1 cellular context compared by ENCODE assay signal in genomic region chr5:138449501-138450239, GRCh38.
TF ChIP-seq lines count a peak whose summit lies in the region.

No MANE protein-coding gene starts in this region.

TF ChIP-seq in HepG2, 621 proteins besides CTCF, POLR2A, EP300 and RAD21 (continued from another document and continues in another):
- TF ChIP-seq ZNF580 (CRISPR knock-in tag; IDR thresholded peaks at IDR 0.05; ENCODE audit: borderline replicate concordance, low read depth) (no peak), NFRKB (IDR thresholded peaks at IDR 0.05) (no peak), MATR3 (CRISPR knock-in tag; IDR thresholded peaks at IDR 0.05) (no peak), ZNF782 (CRISPR knock-in tag; IDR thresholded peaks at IDR 0.05; ENCODE audit: borderline replicate concordance) (0 out of 2 replicates have a peak, but pooled peaks have one; percentile 20), GATAD2A (CRISPR knock-in tag; IDR thresholded peaks at IDR 0.05) (peak; percentile 38; the same call in 1 of the 2 replicates), ONECUT2 (CRISPR knock-in tag; IDR thresholded peaks at IDR 0.05) (no peak), ZNF292 (CRISPR knock-in tag; IDR thresholded peaks at IDR 0.05; ENCODE audit: borderline replicate concordance, low read depth) (no peak), STAG1 (CRISPR knock-in tag; IDR thresholded peaks at IDR 0.05) (peak; percentile 94), ZNF230 (CRISPR knock-in tag; IDR thresholded peaks at IDR 0.05) (no peak), MAFF (IDR thresholded peaks at IDR 0.05; ENCODE audit: low read depth, low read length) (no peak), ATAD3A (CRISPR knock-in tag; IDR thresholded peaks at IDR 0.05) (no peak), NFATC3 (CRISPR knock-in tag; IDR thresholded peaks at IDR 0.05) (0 out of 2 replicates have a peak, but pooled peaks have one; percentile 47), ASH2L (IDR thresholded peaks at IDR 0.05; ENCODE audit: insufficient read length, low read depth, low read length) (no peak), ZSCAN31 (CRISPR knock-in tag; IDR thresholded peaks at IDR 0.05; ENCODE audit: low read depth) (no peak), TRAFD1 (CRISPR knock-in tag; IDR thresholded peaks at IDR 0.05; ENCODE audit: borderline replicate concordance) (no peak), NR2F2 (IDR thresholded peaks at IDR 0.05; ENCODE audit: borderline replicate concordance, low read depth) (no peak), ZNF766 (CRISPR knock-in tag; IDR thresholded peaks at IDR 0.05; ENCODE audit: borderline replicate concordance) (no peak), ZSCAN20 (CRISPR knock-in tag; IDR thresholded peaks at IDR 0.05; ENCODE audit: borderline replicate concordance) (no peak), ZNF10 (CRISPR knock-in tag; IDR thresholded peaks at IDR 0.05; ENCODE audit: borderline replicate concordance, low read depth) (no peak), KDM5B (CRISPR knock-in tag; IDR thresholded peaks at IDR 0.05; ENCODE audit: borderline replicate concordance) (no peak; the same call in 1 of the 2 replicates), GABPB1 (CRISPR knock-in tag; IDR thresholded peaks at IDR 0.05) (peak; percentile 36; the same call in 1 of the 2 replicates), NR0B2 (CRISPR knock-in tag; IDR thresholded peaks at IDR 0.05) (no peak), SP1 (IDR thresholded peaks at IDR 0.05) (no peak), SP1 (CRISPR knock-in tag; IDR thresholded peaks at IDR 0.05) (no peak), ZMAT3 (CRISPR knock-in tag; conservative IDR thresholded peaks at IDR 0.05) (no peak), SRF (IDR thresholded peaks at IDR 0.05; ENCODE audit: low read depth, low read length) (no peak), PHF21A (CRISPR knock-in tag; IDR thresholded peaks at IDR 0.05) (no peak), WIZ (CRISPR knock-in tag; IDR thresholded peaks at IDR 0.05) (no peak), NR3C1 (CRISPR knock-in tag; IDR thresholded peaks at IDR 0.05) (no peak), RBAK (CRISPR knock-in tag; IDR thresholded peaks at IDR 0.05) (no peak), U2AF1 (optimal IDR thresholded peaks at IDR 0.05; ENCODE audit: low read depth, low read length) (no peak), KAT7 (CRISPR knock-in tag; IDR thresholded peaks at IDR 0.05; ENCODE audit: borderline replicate concordance) (no peak), ZNF841 (CRISPR knock-in tag; IDR thresholded peaks at IDR 0.05; ENCODE audit: borderline replicate concordance) (no peak), ZNF549 (CRISPR knock-in tag; IDR thresholded peaks at IDR 0.05) (no peak), HBP1 (CRISPR knock-in tag; IDR thresholded peaks at IDR 0.05; ENCODE audit: low read depth) (peak; percentile 19; the same call in 1 of the 2 replicates), TAF15 (IDR thresholded peaks at IDR 0.05; ENCODE audit: low read depth, low read length, poor library complexity, severe bottlenecking) (no peak), PHF8 (CRISPR knock-in tag; IDR thresholded peaks at IDR 0.05) (no peak), POGK (CRISPR knock-in tag; conservative IDR thresholded peaks at IDR 0.05) (no peak), ZNF432 (CRISPR knock-in tag; IDR thresholded peaks at IDR 0.05; ENCODE audit: borderline replicate concordance) (no peak)
- TF ChIP-seq, protein P1, sequence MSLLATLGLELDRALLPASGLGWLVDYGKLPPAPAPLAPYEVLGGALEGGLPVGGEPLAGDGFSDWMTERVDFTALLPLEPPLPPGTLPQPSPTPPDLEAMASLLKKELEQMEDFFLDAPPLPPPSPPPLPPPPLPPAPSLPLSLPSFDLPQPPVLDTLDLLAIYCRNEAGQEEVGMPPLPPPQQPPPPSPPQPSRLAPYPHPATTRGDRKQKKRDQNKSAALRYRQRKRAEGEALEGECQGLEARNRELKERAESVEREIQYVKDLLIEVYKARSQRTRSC (CRISPR knock-in tag; IDR thresholded peaks at IDR 0.05; ENCODE audit: low read depth), result no peak
- TF ChIP-seq, protein P2, sequence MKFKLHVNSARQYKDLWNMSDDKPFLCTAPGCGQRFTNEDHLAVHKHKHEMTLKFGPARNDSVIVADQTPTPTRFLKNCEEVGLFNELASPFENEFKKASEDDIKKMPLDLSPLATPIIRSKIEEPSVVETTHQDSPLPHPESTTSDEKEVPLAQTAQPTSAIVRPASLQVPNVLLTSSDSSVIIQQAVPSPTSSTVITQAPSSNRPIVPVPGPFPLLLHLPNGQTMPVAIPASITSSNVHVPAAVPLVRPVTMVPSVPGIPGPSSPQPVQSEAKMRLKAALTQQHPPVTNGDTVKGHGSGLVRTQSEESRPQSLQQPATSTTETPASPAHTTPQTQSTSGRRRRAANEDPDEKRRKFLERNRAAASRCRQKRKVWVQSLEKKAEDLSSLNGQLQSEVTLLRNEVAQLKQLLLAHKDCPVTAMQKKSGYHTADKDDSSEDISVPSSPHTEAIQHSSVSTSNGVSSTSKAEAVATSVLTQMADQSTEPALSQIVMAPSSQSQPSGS (CRISPR knock-in tag; IDR thresholded peaks at IDR 0.05), result no peak
- TF ChIP-seq, protein P3, sequence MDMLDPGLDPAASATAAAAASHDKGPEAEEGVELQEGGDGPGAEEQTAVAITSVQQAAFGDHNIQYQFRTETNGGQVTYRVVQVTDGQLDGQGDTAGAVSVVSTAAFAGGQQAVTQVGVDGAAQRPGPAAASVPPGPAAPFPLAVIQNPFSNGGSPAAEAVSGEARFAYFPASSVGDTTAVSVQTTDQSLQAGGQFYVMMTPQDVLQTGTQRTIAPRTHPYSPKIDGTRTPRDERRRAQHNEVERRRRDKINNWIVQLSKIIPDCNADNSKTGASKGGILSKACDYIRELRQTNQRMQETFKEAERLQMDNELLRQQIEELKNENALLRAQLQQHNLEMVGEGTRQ (IDR thresholded peaks at IDR 0.05; ENCODE audit: low read depth, low read length), result no peak
- TF ChIP-seq, protein P3 (CRISPR knock-in tag; IDR thresholded peaks at IDR 0.05; ENCODE audit: borderline replicate concordance), result no peak
- TF ChIP-seq, protein P4, sequence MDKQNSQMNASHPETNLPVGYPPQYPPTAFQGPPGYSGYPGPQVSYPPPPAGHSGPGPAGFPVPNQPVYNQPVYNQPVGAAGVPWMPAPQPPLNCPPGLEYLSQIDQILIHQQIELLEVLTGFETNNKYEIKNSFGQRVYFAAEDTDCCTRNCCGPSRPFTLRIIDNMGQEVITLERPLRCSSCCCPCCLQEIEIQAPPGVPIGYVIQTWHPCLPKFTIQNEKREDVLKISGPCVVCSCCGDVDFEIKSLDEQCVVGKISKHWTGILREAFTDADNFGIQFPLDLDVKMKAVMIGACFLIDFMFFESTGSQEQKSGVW (CRISPR knock-in tag; IDR thresholded peaks at IDR 0.05; ENCODE audit: borderline replicate concordance), result no peak
- TF ChIP-seq, protein P5, sequence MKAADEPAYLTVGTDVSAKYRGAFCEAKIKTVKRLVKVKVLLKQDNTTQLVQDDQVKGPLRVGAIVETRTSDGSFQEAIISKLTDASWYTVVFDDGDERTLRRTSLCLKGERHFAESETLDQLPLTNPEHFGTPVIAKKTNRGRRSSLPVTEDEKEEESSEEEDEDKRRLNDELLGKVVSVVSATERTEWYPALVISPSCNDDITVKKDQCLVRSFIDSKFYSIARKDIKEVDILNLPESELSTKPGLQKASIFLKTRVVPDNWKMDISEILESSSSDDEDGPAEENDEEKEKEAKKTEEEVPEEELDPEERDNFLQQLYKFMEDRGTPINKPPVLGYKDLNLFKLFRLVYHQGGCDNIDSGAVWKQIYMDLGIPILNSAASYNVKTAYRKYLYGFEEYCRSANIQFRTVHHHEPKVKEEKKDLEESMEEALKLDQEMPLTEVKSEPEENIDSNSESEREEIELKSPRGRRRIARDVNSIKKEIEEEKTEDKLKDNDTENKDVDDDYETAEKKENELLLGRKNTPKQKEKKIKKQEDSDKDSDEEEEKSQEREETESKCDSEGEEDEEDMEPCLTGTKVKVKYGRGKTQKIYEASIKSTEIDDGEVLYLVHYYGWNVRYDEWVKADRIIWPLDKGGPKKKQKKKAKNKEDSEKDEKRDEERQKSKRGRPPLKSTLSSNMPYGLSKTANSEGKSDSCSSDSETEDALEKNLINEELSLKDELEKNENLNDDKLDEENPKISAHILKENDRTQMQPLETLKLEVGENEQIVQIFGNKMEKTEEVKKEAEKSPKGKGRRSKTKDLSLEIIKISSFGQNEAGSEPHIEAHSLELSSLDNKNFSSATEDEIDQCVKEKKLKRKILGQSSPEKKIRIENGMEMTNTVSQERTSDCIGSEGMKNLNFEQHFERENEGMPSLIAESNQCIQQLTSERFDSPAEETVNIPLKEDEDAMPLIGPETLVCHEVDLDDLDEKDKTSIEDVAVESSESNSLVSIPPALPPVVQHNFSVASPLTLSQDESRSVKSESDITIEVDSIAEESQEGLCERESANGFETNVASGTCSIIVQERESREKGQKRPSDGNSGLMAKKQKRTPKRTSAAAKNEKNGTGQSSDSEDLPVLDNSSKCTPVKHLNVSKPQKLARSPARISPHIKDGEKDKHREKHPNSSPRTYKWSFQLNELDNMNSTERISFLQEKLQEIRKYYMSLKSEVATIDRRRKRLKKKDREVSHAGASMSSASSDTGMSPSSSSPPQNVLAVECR (CRISPR knock-in tag; IDR thresholded peaks at IDR 0.05; ENCODE audit: borderline replicate concordance), result peak; percentile 38
- TF ChIP-seq, protein P6, sequence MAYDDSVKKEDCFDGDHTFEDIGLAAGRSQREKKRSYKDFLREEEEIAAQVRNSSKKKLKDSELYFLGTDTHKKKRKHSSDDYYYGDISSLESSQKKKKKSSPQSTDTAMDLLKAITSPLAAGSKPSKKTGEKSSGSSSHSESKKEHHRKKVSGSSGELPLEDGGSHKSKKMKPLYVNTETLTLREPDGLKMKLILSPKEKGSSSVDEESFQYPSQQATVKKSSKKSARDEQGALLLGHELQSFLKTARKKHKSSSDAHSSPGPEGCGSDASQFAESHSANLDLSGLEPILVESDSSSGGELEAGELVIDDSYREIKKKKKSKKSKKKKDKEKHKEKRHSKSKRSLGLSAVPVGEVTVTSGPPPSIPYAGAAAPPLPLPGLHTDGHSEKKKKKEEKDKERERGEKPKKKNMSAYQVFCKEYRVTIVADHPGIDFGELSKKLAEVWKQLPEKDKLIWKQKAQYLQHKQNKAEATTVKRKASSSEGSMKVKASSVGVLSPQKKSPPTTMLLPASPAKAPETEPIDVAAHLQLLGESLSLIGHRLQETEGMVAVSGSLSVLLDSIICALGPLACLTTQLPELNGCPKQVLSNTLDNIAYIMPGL (CRISPR knock-in tag; IDR thresholded peaks at IDR 0.05; ENCODE audit: borderline replicate concordance in 1 of 2, low read depth in 1 of 2), result peak; percentile 72 to 77; a peak in 2 of 4 replicates
- TF ChIP-seq, protein P7, sequence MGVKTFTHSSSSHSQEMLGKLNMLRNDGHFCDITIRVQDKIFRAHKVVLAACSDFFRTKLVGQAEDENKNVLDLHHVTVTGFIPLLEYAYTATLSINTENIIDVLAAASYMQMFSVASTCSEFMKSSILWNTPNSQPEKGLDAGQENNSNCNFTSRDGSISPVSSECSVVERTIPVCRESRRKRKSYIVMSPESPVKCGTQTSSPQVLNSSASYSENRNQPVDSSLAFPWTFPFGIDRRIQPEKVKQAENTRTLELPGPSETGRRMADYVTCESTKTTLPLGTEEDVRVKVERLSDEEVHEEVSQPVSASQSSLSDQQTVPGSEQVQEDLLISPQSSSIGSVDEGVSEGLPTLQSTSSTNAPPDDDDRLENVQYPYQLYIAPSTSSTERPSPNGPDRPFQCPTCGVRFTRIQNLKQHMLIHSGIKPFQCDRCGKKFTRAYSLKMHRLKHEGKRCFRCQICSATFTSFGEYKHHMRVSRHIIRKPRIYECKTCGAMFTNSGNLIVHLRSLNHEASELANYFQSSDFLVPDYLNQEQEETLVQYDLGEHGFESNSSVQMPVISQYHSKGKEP (CRISPR knock-in tag; IDR thresholded peaks at IDR 0.05), result no peak
